1 cellular context compared by ENCODE assay signal in the genomic region with DNA sequence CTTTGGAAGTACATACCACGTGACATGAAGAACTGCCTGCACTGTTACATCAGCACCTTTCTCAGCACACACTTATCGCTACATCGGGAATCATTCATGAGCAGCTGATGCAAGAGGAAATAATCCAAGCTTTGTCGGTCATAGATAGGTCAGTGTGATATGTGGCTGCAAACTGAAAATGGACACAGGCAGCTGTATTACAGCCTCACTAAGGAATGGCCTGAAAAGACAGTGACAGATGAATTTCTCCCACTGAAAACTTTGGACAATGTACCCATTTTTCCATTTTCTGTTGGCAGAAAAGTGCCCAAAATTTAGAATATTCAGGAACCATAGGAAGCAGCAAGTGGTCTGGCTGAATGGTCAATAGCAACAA.
TF ChIP-seq lines count a peak whose summit lies in the region.

No MANE protein-coding gene starts in this region.

TF ChIP-seq in K562, 482 proteins besides CTCF, POLR2A, EP300 and RAD21 (continued from another document and continues in another):
- TF ChIP-seq NEUROD1 (IDR thresholded peaks at IDR 0.05; ENCODE audit: borderline replicate concordance, low read depth, low read length, partially characterized antibody) (peak; percentile 45), SMC3 (conservative IDR thresholded peaks at IDR 0.05; ENCODE audit: insufficient read depth, low read depth, low read length) (no peak), ILF3 (IDR thresholded peaks at IDR 0.05; ENCODE audit: borderline replicate concordance) (no peak), ATF7 (IDR thresholded peaks at IDR 0.05) (peak; percentile 90), EP400 (IDR thresholded peaks at IDR 0.05) (peak; percentile 75), KLF16 (IDR thresholded peaks at IDR 0.05) (no peak), RAD51 (IDR thresholded peaks at IDR 0.05; ENCODE audit: borderline replicate concordance, low read depth) (peak; percentile 96), ZSCAN32 (CRISPR knock-in tag; IDR thresholded peaks at IDR 0.05) (peak; percentile 72; the same call in 1 of the 2 replicates), FOXK2 (conservative IDR thresholded peaks at IDR 0.05 in 1 of 2, IDR thresholded peaks at IDR 0.05 in 1 of 2; ENCODE audit: low read depth in 2 of 2) (no peak), TBL1XR1 (IDR thresholded peaks at IDR 0.05; ENCODE audit: low read length in 2 of 2) (peak in 1 of 2 experiments; percentile 79; a peak in 1 of 4 replicates), ZC3H11A (IDR thresholded peaks at IDR 0.05; ENCODE audit: low read depth, low read length) (no peak), GATAD2A (IDR thresholded peaks at IDR 0.05) (no peak), CEBPG (CRISPR knock-in tag; IDR thresholded peaks at IDR 0.05) (peak; percentile 98), CEBPG (tag; conservative IDR thresholded peaks at IDR 0.05 in 1 of 2, IDR thresholded peaks at IDR 0.05 in 1 of 2) (peak; percentile 90 to 98), ETV1 (tag; conservative IDR thresholded peaks at IDR 0.05; ENCODE audit: low read depth) (peak; percentile 97), FOXJ2 (tag; IDR thresholded peaks at IDR 0.05) (peak; percentile 83; the same call in 1 of the 2 replicates), YBX1 (IDR thresholded peaks at IDR 0.05) (no peak), ZFP1 (CRISPR knock-in tag; IDR thresholded peaks at IDR 0.05) (no peak), BHLHE40 (IDR thresholded peaks at IDR 0.05; ENCODE audit: low read length) (peak; percentile 60), CREB1 (IDR thresholded peaks at IDR 0.05) (no peak), CREB1 (CRISPR knock-in tag; IDR thresholded peaks at IDR 0.05) (no peak), ZNF184 (CRISPR knock-in tag; IDR thresholded peaks at IDR 0.05) (no peak), OTX1 (CRISPR knock-in tag; IDR thresholded peaks at IDR 0.05) (0 out of 2 replicates have a peak, but pooled peaks have one; percentile 6), NCOA1 (IDR thresholded peaks at IDR 0.05; ENCODE audit: low read depth) (peak; percentile 57; the same call in 1 of the 2 replicates), ZNF239 (CRISPR knock-in tag; IDR thresholded peaks at IDR 0.05) (peak; percentile 48), FOSL1 (tag; conservative IDR thresholded peaks at IDR 0.05) (peak; percentile 58), LEF1 (IDR thresholded peaks at IDR 0.05) (peak; percentile 41; the same call in 1 of the 2 replicates), MAFK (IDR thresholded peaks at IDR 0.05; ENCODE audit: low read length) (0 out of 2 replicates have a peak, but pooled peaks have one; percentile 22), TEAD1 (CRISPR knock-in tag; IDR thresholded peaks at IDR 0.05) (peak in 1 of 2 experiments; percentile 82; a peak in 2 of 4 replicates), MYC (IDR thresholded peaks at IDR 0.05; ENCODE audit: low read depth, low read length) (peak; percentile 87), MYC (CRISPR knock-in tag; IDR thresholded peaks at IDR 0.05; ENCODE audit: borderline replicate concordance, low read depth) (no peak), ATF1 (CRISPR knock-in tag; IDR thresholded peaks at IDR 0.05) (no peak), ATF1 (tag; IDR thresholded peaks at IDR 0.05) (peak; percentile 52; the same call in 1 of the 2 replicates), KLF10 (CRISPR knock-in tag; IDR thresholded peaks at IDR 0.05) (no peak), GATA2 (CRISPR knock-in tag; IDR thresholded peaks at IDR 0.05) (peak; percentile 59), KLF6 (CRISPR knock-in tag; IDR thresholded peaks at IDR 0.05; ENCODE audit: borderline replicate concordance) (no peak; the same call in 1 of the 2 replicates), JUN (IDR thresholded peaks at IDR 0.05; ENCODE audit: borderline replicate concordance, low read depth, low read length) (peak; percentile 61; the same call in 1 of the 2 replicates), JUN (CRISPR knock-in tag; IDR thresholded peaks at IDR 0.05; ENCODE audit: borderline replicate concordance) (no peak)
- TF ChIP-seq, protein P1, sequence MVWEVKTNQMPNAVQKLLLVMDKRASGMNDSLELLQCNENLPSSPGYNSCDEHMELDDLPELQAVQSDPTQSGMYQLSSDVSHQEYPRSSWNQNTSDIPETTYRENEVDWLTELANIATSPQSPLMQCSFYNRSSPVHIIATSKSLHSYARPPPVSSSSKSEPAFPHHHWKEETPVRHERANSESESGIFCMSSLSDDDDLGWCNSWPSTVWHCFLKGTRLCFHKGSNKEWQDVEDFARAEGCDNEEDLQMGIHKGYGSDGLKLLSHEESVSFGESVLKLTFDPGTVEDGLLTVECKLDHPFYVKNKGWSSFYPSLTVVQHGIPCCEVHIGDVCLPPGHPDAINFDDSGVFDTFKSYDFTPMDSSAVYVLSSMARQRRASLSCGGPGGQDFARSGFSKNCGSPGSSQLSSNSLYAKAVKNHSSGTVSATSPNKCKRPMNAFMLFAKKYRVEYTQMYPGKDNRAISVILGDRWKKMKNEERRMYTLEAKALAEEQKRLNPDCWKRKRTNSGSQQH (CRISPR knock-in tag; IDR thresholded peaks at IDR 0.05), result 0 out of 2 replicates have a peak, but pooled peaks have one; percentile 5
- TF ChIP-seq, protein P2, sequence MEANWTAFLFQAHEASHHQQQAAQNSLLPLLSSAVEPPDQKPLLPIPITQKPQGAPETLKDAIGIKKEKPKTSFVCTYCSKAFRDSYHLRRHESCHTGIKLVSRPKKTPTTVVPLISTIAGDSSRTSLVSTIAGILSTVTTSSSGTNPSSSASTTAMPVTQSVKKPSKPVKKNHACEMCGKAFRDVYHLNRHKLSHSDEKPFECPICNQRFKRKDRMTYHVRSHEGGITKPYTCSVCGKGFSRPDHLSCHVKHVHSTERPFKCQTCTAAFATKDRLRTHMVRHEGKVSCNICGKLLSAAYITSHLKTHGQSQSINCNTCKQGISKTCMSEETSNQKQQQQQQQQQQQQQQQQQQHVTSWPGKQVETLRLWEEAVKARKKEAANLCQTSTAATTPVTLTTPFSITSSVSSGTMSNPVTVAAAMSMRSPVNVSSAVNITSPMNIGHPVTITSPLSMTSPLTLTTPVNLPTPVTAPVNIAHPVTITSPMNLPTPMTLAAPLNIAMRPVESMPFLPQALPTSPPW (CRISPR knock-in tag; IDR thresholded peaks at IDR 0.05), result no peak; the same call in 1 of the 2 replicates
- TF ChIP-seq, protein P3, sequence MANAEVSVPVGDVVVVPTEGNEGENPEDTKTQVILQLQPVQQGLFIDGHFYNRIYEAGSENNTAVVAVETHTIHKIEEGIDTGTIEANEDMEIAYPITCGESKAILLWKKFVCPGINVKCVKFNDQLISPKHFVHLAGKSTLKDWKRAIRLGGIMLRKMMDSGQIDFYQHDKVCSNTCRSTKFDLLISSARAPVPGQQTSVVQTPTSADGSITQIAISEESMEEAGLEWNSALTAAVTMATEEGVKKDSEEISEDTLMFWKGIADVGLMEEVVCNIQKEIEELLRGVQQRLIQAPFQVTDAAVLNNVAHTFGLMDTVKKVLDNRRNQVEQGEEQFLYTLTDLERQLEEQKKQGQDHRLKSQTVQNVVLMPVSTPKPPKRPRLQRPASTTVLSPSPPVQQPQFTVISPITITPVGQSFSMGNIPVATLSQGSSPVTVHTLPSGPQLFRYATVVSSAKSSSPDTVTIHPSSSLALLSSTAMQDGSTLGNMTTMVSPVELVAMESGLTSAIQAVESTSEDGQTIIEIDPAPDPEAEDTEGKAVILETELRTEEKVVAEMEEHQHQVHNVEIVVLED (CRISPR knock-in tag; IDR thresholded peaks at IDR 0.05), result peak; percentile 20; the same call in 1 of the 2 replicates
- TF ChIP-seq, protein P4, sequence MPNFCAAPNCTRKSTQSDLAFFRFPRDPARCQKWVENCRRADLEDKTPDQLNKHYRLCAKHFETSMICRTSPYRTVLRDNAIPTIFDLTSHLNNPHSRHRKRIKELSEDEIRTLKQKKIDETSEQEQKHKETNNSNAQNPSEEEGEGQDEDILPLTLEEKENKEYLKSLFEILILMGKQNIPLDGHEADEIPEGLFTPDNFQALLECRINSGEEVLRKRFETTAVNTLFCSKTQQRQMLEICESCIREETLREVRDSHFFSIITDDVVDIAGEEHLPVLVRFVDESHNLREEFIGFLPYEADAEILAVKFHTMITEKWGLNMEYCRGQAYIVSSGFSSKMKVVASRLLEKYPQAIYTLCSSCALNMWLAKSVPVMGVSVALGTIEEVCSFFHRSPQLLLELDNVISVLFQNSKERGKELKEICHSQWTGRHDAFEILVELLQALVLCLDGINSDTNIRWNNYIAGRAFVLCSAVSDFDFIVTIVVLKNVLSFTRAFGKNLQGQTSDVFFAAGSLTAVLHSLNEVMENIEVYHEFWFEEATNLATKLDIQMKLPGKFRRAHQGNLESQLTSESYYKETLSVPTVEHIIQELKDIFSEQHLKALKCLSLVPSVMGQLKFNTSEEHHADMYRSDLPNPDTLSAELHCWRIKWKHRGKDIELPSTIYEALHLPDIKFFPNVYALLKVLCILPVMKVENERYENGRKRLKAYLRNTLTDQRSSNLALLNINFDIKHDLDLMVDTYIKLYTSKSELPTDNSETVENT (CRISPR knock-in tag; IDR thresholded peaks at IDR 0.05), result no peak
- TF ChIP-seq, protein P5, sequence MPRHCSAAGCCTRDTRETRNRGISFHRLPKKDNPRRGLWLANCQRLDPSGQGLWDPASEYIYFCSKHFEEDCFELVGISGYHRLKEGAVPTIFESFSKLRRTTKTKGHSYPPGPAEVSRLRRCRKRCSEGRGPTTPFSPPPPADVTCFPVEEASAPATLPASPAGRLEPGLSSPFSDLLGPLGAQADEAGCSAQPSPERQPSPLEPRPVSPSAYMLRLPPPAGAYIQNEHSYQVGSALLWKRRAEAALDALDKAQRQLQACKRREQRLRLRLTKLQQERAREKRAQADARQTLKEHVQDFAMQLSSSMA (CRISPR knock-in tag; IDR thresholded peaks at IDR 0.05), result no peak
- TF ChIP-seq, protein P6, sequence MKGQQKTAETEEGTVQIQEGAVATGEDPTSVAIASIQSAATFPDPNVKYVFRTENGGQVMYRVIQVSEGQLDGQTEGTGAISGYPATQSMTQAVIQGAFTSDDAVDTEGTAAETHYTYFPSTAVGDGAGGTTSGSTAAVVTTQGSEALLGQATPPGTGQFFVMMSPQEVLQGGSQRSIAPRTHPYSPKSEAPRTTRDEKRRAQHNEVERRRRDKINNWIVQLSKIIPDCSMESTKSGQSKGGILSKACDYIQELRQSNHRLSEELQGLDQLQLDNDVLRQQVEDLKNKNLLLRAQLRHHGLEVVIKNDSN (CRISPR knock-in tag; IDR thresholded peaks at IDR 0.05), result peak; percentile 71
- TF ChIP-seq, protein P7, sequence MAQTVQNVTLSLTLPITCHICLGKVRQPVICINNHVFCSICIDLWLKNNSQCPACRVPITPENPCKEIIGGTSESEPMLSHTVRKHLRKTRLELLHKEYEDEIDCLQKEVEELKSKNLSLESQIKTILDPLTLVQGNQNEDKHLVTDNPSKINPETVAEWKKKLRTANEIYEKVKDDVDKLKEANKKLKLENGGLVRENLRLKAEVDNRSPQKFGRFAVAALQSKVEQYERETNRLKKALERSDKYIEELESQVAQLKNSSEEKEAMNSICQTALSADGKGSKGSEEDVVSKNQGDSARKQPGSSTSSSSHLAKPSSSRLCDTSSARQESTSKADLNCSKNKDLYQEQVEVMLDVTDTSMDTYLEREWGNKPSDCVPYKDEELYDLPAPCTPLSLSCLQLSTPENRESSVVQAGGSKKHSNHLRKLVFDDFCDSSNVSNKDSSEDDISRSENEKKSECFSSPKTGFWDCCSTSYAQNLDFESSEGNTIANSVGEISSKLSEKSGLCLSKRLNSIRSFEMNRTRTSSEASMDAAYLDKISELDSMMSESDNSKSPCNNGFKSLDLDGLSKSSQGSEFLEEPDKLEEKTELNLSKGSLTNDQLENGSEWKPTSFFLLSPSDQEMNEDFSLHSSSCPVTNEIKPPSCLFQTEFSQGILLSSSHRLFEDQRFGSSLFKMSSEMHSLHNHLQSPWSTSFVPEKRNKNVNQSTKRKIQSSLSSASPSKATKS (CRISPR knock-in tag; IDR thresholded peaks at IDR 0.05), result no peak
- TF ChIP-seq, protein P8, sequence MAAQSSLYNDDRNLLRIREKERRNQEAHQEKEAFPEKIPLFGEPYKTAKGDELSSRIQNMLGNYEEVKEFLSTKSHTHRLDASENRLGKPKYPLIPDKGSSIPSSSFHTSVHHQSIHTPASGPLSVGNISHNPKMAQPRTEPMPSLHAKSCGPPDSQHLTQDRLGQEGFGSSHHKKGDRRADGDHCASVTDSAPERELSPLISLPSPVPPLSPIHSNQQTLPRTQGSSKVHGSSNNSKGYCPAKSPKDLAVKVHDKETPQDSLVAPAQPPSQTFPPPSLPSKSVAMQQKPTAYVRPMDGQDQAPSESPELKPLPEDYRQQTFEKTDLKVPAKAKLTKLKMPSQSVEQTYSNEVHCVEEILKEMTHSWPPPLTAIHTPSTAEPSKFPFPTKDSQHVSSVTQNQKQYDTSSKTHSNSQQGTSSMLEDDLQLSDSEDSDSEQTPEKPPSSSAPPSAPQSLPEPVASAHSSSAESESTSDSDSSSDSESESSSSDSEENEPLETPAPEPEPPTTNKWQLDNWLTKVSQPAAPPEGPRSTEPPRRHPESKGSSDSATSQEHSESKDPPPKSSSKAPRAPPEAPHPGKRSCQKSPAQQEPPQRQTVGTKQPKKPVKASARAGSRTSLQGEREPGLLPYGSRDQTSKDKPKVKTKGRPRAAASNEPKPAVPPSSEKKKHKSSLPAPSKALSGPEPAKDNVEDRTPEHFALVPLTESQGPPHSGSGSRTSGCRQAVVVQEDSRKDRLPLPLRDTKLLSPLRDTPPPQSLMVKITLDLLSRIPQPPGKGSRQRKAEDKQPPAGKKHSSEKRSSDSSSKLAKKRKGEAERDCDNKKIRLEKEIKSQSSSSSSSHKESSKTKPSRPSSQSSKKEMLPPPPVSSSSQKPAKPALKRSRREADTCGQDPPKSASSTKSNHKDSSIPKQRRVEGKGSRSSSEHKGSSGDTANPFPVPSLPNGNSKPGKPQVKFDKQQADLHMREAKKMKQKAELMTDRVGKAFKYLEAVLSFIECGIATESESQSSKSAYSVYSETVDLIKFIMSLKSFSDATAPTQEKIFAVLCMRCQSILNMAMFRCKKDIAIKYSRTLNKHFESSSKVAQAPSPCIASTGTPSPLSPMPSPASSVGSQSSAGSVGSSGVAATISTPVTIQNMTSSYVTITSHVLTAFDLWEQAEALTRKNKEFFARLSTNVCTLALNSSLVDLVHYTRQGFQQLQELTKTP (IDR thresholded peaks at IDR 0.05; ENCODE audit: low read depth in 1 of 2, partially characterized antibody in 2 of 2), result peak; percentile 45 to 82
- TF ChIP-seq, protein P9, sequence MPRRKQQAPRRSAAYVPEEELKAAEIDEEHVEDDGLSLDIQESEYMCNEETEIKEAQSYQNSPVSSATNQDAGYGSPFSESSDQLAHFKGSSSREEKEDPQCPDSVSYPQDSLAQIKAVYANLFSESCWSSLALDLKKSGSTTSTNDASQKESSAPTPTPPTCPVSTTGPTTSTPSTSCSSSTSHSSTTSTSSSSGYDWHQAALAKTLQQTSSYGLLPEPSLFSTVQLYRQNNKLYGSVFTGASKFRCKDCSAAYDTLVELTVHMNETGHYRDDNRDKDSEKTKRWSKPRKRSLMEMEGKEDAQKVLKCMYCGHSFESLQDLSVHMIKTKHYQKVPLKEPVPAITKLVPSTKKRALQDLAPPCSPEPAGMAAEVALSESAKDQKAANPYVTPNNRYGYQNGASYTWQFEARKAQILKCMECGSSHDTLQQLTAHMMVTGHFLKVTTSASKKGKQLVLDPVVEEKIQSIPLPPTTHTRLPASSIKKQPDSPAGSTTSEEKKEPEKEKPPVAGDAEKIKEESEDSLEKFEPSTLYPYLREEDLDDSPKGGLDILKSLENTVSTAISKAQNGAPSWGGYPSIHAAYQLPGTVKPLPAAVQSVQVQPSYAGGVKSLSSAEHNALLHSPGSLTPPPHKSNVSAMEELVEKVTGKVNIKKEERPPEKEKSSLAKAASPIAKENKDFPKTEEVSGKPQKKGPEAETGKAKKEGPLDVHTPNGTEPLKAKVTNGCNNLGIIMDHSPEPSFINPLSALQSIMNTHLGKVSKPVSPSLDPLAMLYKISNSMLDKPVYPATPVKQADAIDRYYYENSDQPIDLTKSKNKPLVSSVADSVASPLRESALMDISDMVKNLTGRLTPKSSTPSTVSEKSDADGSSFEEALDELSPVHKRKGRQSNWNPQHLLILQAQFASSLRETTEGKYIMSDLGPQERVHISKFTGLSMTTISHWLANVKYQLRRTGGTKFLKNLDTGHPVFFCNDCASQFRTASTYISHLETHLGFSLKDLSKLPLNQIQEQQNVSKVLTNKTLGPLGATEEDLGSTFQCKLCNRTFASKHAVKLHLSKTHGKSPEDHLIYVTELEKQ (CRISPR knock-in tag; IDR thresholded peaks at IDR 0.05), result no peak
